9 cellular contexts compared by ENCODE assay signal in the genomic region with DNA sequence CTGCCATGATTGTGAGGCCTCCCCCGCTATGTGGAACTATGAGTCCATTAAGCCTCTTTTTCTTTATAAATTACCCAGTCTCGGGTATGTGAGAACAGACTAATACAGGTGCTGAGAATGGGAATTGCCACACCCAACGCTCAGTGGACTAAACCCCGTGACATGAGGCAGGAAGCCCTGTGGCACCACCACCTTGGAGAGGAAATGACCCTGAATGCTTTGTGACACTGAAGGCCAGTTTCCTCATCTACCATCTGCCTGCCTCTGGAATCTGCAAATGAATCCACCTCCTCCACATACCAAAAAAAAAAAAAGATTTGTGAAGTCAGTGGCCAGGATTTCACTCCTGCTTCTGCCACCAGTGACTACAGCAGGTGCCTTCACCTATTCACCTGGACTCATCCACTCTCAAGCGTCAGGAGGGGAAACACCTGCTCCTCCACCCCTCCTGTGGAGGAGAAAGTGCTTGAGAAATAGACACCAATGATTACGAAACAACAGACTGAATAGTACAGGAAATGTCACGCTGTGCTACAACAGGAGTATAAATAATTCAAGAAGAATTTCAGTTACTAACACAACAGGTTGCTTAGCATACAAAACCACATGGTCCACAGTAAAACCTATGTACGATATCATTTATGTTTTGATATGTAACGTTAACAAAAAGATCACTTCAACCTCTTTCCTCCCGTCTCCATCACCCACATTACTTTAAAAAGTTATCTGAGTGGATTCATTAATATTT. TPM values are rescaled to one million over a fixed set of nuclear protein-coding genes. Genes with fewer than 3 reads are reported as not detected.
DNase-seq lines count a peak whose midpoint lies in the region; ATAC-seq, FAIRE-seq and TF ChIP-seq lines count a peak whose summit lies in the region.
"Had no signal": no experiment of that assay in that cellular context is flagged by ENCODE, and none has a peak within 500 bp of the region (broad histone marks: within the 10 kb centered on the region; RNA-seq: fewer than 3 reads in every experiment).

No MANE protein-coding gene starts in this region.

- H3K27ac ChIP-seq in suprapubic skin: peak overlapping the region; percentile 22

- no peak for TF ChIP-seq EP300 in suprapubic skin (IDR thresholded peaks at IDR 0.05)

- intact Hi-C loops in left cardiac atrium (cut with DNase I): no loop called here

- no peak for TF ChIP-seq POLR2A in suprapubic skin (IDR thresholded peaks at IDR 0.05)

- no peaks in the 10 kb centered on the region for H3K27me3 ChIP-seq in suprapubic skin

- ATAC-seq in left cardiac atrium (peak; percentile 29 to 78), GM19324 (IDR thresholded peaks at IDR 0.05; ENCODE audit: low FRiP score, unreplicated experiment) (no peak), GM19351 (IDR thresholded peaks at IDR 0.05; ENCODE audit: unreplicated experiment) (no peak)

- H3K4me3 ChIP-seq in suprapubic skin: peak overlapping the region; percentile 3

- peaks cover 28% of the 10 kb centered on the region for H3K4me1 ChIP-seq in suprapubic skin

- H3K9me3 ChIP-seq in suprapubic skin: no peaks in the 10 kb centered on the region

- H3K36me3 ChIP-seq in suprapubic skin: peaks cover 4% of the 10 kb centered on the region

- WGBS in suprapubic skin: 56% methylated on average over 10 of the region's 10 CpGs

- FAIRE-seq in GM19239 (lab: Jason Lieb, UNC): no peak

- DNase-seq in LoVo (ENCODE audit: low spot score) (peak; percentile 65), SIG-M5 (lab: John Stamatoyannopoulos, UW) (peak; percentile 54), left cardiac atrium (no peak), suprapubic skin (ENCODE audit: low spot score in 2 of 2) (no peak), GM19239 (ENCODE audit: insufficient read length, low spot score) (no peak), NCI-H446 (lab: John Stamatoyannopoulos, UW) (no peak)
- DNase-seq: activated naive CD8-positive, alpha-beta T cell treated with anti-CD3 and anti-CD28 coated beads, Interleukin-2, amount 10 ng/mL, durations not matched to agents 7 days and 5 days had no signal

- no peak for TF ChIP-seq CTCF in suprapubic skin (IDR thresholded peaks at IDR 0.05)

RNA-seq across cellular contexts. Expression of a gene that starts 41.4 kb away (rescaled TPM):
- total RNA-seq in left cardiac atrium (1 to 10 TPM; 2.4 to 4.9 TPM), suprapubic skin (1 to 10 TPM; 4.2 to 6.5 (median 5.0) TPM)

Comparison
In these comparisons a context has a peak if more than half of its experiments do, and no peak if none do; other contexts are left out.
1. DNase-seq: peak in LoVo (single experiment) and SIG-M5 (single experiment); none in left cardiac atrium (single experiment), suprapubic skin (0 of 2), GM19239 (single experiment) and NCI-H446 (0 of 2).
2. ATAC-seq: peak in left cardiac atrium (2 of 2); none in GM19324 (single experiment) and GM19351 (single experiment).